ENCODE assay signal across 16 cellular contexts in genomic region chr1:234770031-234770795, GRCh38.
A peak's percentile ranks its signal among the peaks of the same experiment; 100 is the strongest.
DNase-seq lines count a peak whose midpoint lies in the region; ATAC-seq and TF ChIP-seq lines count a peak whose summit lies in the region.
"Had no signal": no experiment of that assay in that cellular context is flagged by ENCODE, and none has a peak within 500 bp of the region (broad histone marks: within the 10 kb centered on the region; RNA-seq: fewer than 3 reads in every experiment).

No MANE protein-coding gene starts in this region.

- no peak overlapping the region for H3K4me3 Mint-ChIP-seq in endothelial cell (ENCODE audit: unreplicated experiment)

- H3K4me3 ChIP-seq in Panc1 (ENCODE audit: low read depth in 2 of 2, low read length in 2 of 2) (no peak overlapping the region), smooth muscle cell (no peak overlapping the region)
- H3K4me3 ChIP-seq: K562, lung, upper lobe of left lung had no signal

- H4K20me1 ChIP-seq in smooth muscle cell (ENCODE audit: low read depth): no peaks in the 10 kb centered on the region

- no peaks in the 10 kb centered on the region for H3K27me3 Mint-ChIP-seq in endothelial cell (ENCODE audit: unreplicated experiment)
- H3K27me3 Mint-ChIP-seq: B cell had no signal

- ATAC-seq in Panc1: no peak
- ATAC-seq in GM21423 (IDR thresholded peaks at IDR 0.05; ENCODE audit: unreplicated experiment): no peak
- ATAC-seq: K562 had no signal

- POLR2A ChIA-PET in Panc1 (lab: Charles Lee): interaction anchor here (0.6 kb wide), 1 partner anchor 156 kb away, joined by 4 read pairs; no protein-coding TSS in a partner anchor
- POLR2A ChIA-PET in HEK293T (lab: Yijun Ruan, JAX): interaction anchor here (0.9 to 1.1 kb wide), 2 partner anchors 46 to 156 kb away, joined by 3 to 4 read pairs; no protein-coding TSS in a partner anchor

- H3K4me1 ChIP-seq in Panc1 (ENCODE audit: control insufficient read depth, insufficient read depth, low read length) (peaks cover 47% of the 10 kb centered on the region), smooth muscle cell (ENCODE audit: low read depth) (peaks cover 15% of the 10 kb centered on the region)

- H3K9me3 ChIP-seq in Panc1 (ENCODE audit: control insufficient read depth, insufficient read depth, low read depth, low read length) (no peaks in the 10 kb centered on the region; the same call in 1 of the 2 replicates), smooth muscle cell (replicated peaks; ENCODE audit: low read depth) (no peaks in the 10 kb centered on the region)
- H3K9me3 ChIP-seq: upper lobe of left lung had no signal

- no peak overlapping the region for H3K9ac ChIP-seq in smooth muscle cell (ENCODE audit: low read depth)

- H3K36me3 ChIP-seq in Panc1 (ENCODE audit: control insufficient read depth, insufficient read depth, low read length): no peaks in the 10 kb centered on the region
- H3K36me3 ChIP-seq in smooth muscle cell (ENCODE audit: low read depth): no peaks in the 10 kb centered on the region
- H3K36me3 ChIP-seq: upper lobe of left lung had no signal

- peak; percentile 21 to 24 for DNase-seq in activated T-cell treated with anti-CD3 and anti-CD28 coated beads, Interleukin-2, amount 50 U/mL, for 48 hours
- no peak for DNase-seq in activated T-cell treated with anti-CD3 and anti-CD28 coated beads, Interleukin-2, amount 50 U/mL, for 1 hour
- DNase-seq in Panc1 (ENCODE audit: low read depth, low spot score): no peak
- DNase-seq in endothelial cell (ENCODE audit: low spot score): no peak
- no peak for DNase-seq in smooth muscle cell (lab: John Stamatoyannopoulos, UW; ENCODE audit: unreplicated experiment)
- no peak for DNase-seq in HEK293T (ENCODE audit: extremely low spot score)
- DNase-seq in NCI-H748 (lab: John Stamatoyannopoulos, UW; ENCODE audit: unreplicated experiment): no peak
- DNase-seq: activated CD4-positive, alpha-beta T cell treated with anti-CD3 and anti-CD28 coated beads for 1 hour; amniotic stem cell; NCI-H2171; SIG-M5; upper lobe of left lung had no signal

- no peaks in the 10 kb centered on the region for H3K36me3 Mint-ChIP-seq in endothelial cell (ENCODE audit: low read depth, unreplicated experiment)

- WGBS in smooth muscle cell (ENCODE audit: low lambda C conversion rate): 53% methylated on average over 24 of the region's 24 CpGs

- H3K4me1 Mint-ChIP-seq in endothelial cell (ENCODE audit: unreplicated experiment): peaks cover 41% of the 10 kb centered on the region

- no TSS peak for BruUV-seq in Panc1 (replicated peaks; lab: Mats Ljungman, UMichigan)

- H3F3A ChIP-seq in smooth muscle cell (ENCODE audit: low read depth): peaks cover 18% of the 10 kb centered on the region

- no peaks in the 10 kb centered on the region for H3K79me2 ChIP-seq in smooth muscle cell (ENCODE audit: low read depth)

- intact Hi-C loops in Panc1 (cut with micrococcal nuclease; ENCODE audit: unreplicated experiment): no loop called here

- no peaks in the 10 kb centered on the region for H3K27me3 ChIP-seq in Panc1 (ENCODE audit: control insufficient read depth, insufficient read depth, low read length)
- H3K27me3 ChIP-seq in smooth muscle cell (ENCODE audit: low read depth): no peaks in the 10 kb centered on the region
- H3K27me3 ChIP-seq: upper lobe of left lung had no signal

- H2AFZ ChIP-seq in smooth muscle cell (ENCODE audit: low read depth): peak overlapping the region; percentile 67

- H3K27ac Mint-ChIP-seq in endothelial cell (ENCODE audit: unreplicated experiment): peak overlapping the region; percentile 67

- in situ Hi-C loops in Panc1 (cut with HindIII; ENCODE audit: low pct_unique_long_range_greater_than_20kb, low sequenced_read_pairs): no loop called here

- H3K9me3 Mint-ChIP-seq in endothelial cell (ENCODE audit: unreplicated experiment): no peaks in the 10 kb centered on the region

- H3K27ac ChIP-seq in Panc1 (ENCODE audit: low read length): peak overlapping the region; percentile 99
- H3K27ac ChIP-seq in smooth muscle cell (ENCODE audit: low read depth): peak overlapping the region; percentile 95
- H3K27ac ChIP-seq: upper lobe of left lung had no signal

- peak overlapping the region; percentile 4 for H3K4me2 ChIP-seq in smooth muscle cell

- TF ChIP-seq CTCF in Panc1 (IDR thresholded peaks at IDR 0.05) (no peak), endothelial cell (IDR thresholded peaks at IDR 0.05; ENCODE audit: unreplicated experiment) (no peak), smooth muscle cell (IDR thresholded peaks at IDR 0.05; ENCODE audit: borderline replicate concordance, insufficient read depth, poor library complexity, severe bottlenecking) (no peak)

- CTCF ChIA-PET in Panc1 (lab: Charles Lee): interaction anchor here (0.6 kb wide), 1 partner anchor 25 kb away, joined by 4 read pairs; no protein-coding TSS in a partner anchor
- CTCF ChIA-PET in HEK293T (lab: Yijun Ruan, JAX): interaction anchor here (0.5 kb wide), 1 partner anchor 47 kb away, joined by 4 read pairs; no protein-coding TSS in a partner anchor

TF ChIP-seq in HEK293T, 16 proteins besides CTCF, POLR2A, EP300 and RAD21:
- TF ChIP-seq HDGF (IDR thresholded peaks at IDR 0.05; ENCODE audit: borderline replicate concordance): no peak
- no peak for TF ChIP-seq SUZ12 (IDR thresholded peaks at IDR 0.05)
- TF ChIP-seq BHLHE40 (IDR thresholded peaks at IDR 0.05; ENCODE audit: borderline replicate concordance): no peak
TF ChIP-seq in HEK293T: peak in this region for 0.

Comparison
In these comparisons a context has a peak if more than half of its experiments do, and no peak if none do; other contexts are left out.
1. DNase-seq: peak in activated T-cell treated with anti-CD3 and anti-CD28 coated beads, Interleukin-2, amount 50 U/mL, for 48 hours (2 of 2); none in activated T-cell treated with anti-CD3 and anti-CD28 coated beads, Interleukin-2, amount 50 U/mL, for 1 hour (single experiment), Panc1 (single experiment), endothelial cell (single experiment), smooth muscle cell (single experiment), HEK293T (single experiment) and NCI-H748 (single experiment).